ENCODE assay signal across 8 cellular contexts in genomic region chr3:49719214-49719884, GRCh38. TPM values are rescaled to one million over a fixed set of nuclear protein-coding genes. Genes with fewer than 3 reads are reported as not detected.
A peak's percentile ranks its signal among the peaks of the same experiment; 100 is the strongest.
DNase-seq lines count a peak whose midpoint lies in the region; ATAC-seq and TF ChIP-seq lines count a peak whose summit lies in the region.

Gene AMIGO3, minus strand, starts transcription at chr3:49719684. Its CDS starts 219 bp downstream, at chr3:49719465.

- peak within 1 kb of the TSS; percentile 74 for H3K27ac Mint-ChIP-seq in activated naive CD4-positive, alpha-beta T cell treated with anti-CD3 and anti-CD28 coated beads, Interleukin-2, amount 50 U/mL, for 24 hours

- H3K27me3 Mint-ChIP-seq in activated naive CD4-positive, alpha-beta T cell treated with anti-CD3 and anti-CD28 coated beads, Interleukin-2, amount 50 U/mL, for 24 hours: no peaks in the 10 kb centered on the region

- TF ChIP-seq CTCF in LNCAP (IDR thresholded peaks at IDR 0.05) (peak; percentile 16; the same call in 1 of the 2 replicates), SK-N-SH (IDR thresholded peaks at IDR 0.05) (peak; percentile 54)

- H3K4me2 ChIP-seq in SK-N-SH: peak within 1 kb of the TSS; percentile 74

- TF ChIP-seq EP300 in SK-N-SH (IDR thresholded peaks at IDR 0.05; ENCODE audit: borderline replicate concordance in 1 of 2, low read depth in 1 of 2, low read length in 1 of 2): no peak

- no peaks in the 10 kb centered on the region for H3K9me2 ChIP-seq in SK-N-SH

- H3K9me3 ChIP-seq in SK-N-SH: no peaks in the 10 kb centered on the region

- 7% methylated on average over 46 of the region's 50 CpGs for WGBS in SK-N-SH (ENCODE audit: low lambda C conversion rate)

- no peak within 1 kb of the TSS for H3K9ac ChIP-seq in SK-N-SH

- H3K4me3 ChIP-seq in SK-N-SH (ENCODE audit: low read depth in 2 of 2, low read length in 1 of 2): peak within 1 kb of the TSS; percentile 47 to 61

- ATAC-seq in GM21576 (IDR thresholded peaks at IDR 0.05; ENCODE audit: unreplicated experiment): peak; percentile 45

- H3K79me2 ChIP-seq in SK-N-SH (ENCODE audit: insufficient read depth): peaks cover 15% of the 10 kb centered on the region

- H3K36me3 ChIP-seq in SK-N-SH (replicated peaks in 1 of 2; ENCODE audit: control insufficient read depth in 1 of 2, insufficient read depth in 2 of 2, low read length in 1 of 2): peaks cover 0 to 38% of the 10 kb centered on the region in 2 experiments

- H3K27me3 ChIP-seq in SK-N-SH (ENCODE audit: insufficient read depth): no peaks in the 10 kb centered on the region

- H3K4me1 Mint-ChIP-seq in activated naive CD4-positive, alpha-beta T cell treated with anti-CD3 and anti-CD28 coated beads, Interleukin-2, amount 50 U/mL, for 24 hours: peaks cover 26% of the 10 kb centered on the region

- H3K9me3 Mint-ChIP-seq in activated naive CD4-positive, alpha-beta T cell treated with anti-CD3 and anti-CD28 coated beads, Interleukin-2, amount 50 U/mL, for 24 hours: no peaks in the 10 kb centered on the region

- H3K4me3 Mint-ChIP-seq in activated naive CD4-positive, alpha-beta T cell treated with anti-CD3 and anti-CD28 coated beads, Interleukin-2, amount 50 U/mL, for 24 hours: peak within 1 kb of the TSS; percentile 84

- H3F3A ChIP-seq in SK-N-SH (replicated peaks; ENCODE audit: insufficient read depth): peaks cover 8% of the 10 kb centered on the region

- no peaks in the 10 kb centered on the region for H4K20me1 ChIP-seq in SK-N-SH (ENCODE audit: insufficient read depth)

- peak within 1 kb of the TSS; percentile 12 to 64; a peak in 3 of 4 replicates for H3K27ac ChIP-seq in SK-N-SH (ENCODE audit: low read depth in 2 of 2, low read length in 1 of 2)

- H2AFZ ChIP-seq in SK-N-SH (ENCODE audit: low read depth): no peak within 1 kb of the TSS

- TF ChIP-seq RAD21 in SK-N-SH (IDR thresholded peaks at IDR 0.05; ENCODE audit: low read length): peak; percentile 32

- CTCF ChIA-PET in SK-N-SH (lab: Yijun Ruan, JAX): interaction anchor here (1.1 to 7.9 kb wide), 13 partner anchors 10 to 180 kb away, joined by 3 to 76 read pairs (median 4); partner anchors contain the start of genes INKA1 and IP6K1

- DNase-seq in DMS153 treated with DMSO at 0.1 percent for 48 hours (lab: John Stamatoyannopoulos, UW; ENCODE audit: unreplicated experiment) (peak; percentile 61), SK-N-SH (peak; percentile 99), glomerular visceral epithelial cell (ENCODE audit: extremely low spot score) (peak; percentile 77), occipital lobe (lab: John Stamatoyannopoulos, UW) (peak; percentile 94), superior temporal gyrus (ENCODE audit: extremely low spot score) (peak; percentile 96)

- peaks cover 2% of the 10 kb centered on the region for H3K36me3 Mint-ChIP-seq in activated naive CD4-positive, alpha-beta T cell treated with anti-CD3 and anti-CD28 coated beads, Interleukin-2, amount 50 U/mL, for 24 hours

- POLR2A ChIA-PET in SK-N-SH (lab: Yijun Ruan, JAX): interaction anchor here (0.6 to 1.9 kb wide), 6 partner anchors 12 to 401 kb away, joined by 3 to 8 read pairs (median 4); no protein-coding TSS in a partner anchor

- H3K4me1 ChIP-seq in SK-N-SH (ENCODE audit: control insufficient read depth in 1 of 2, insufficient read depth in 2 of 2, low read depth in 1 of 2, low read length in 1 of 2): peaks cover 8 to 26% of the 10 kb centered on the region in 2 experiments; a peak in 2 of 4 replicates

TF ChIP-seq in SK-N-SH, 30 proteins besides CTCF, POLR2A, EP300 and RAD21 (continues in another document):
- no peak for TF ChIP-seq REST (IDR thresholded peaks at IDR 0.05; ENCODE audit: low read depth, low read length)
- TF ChIP-seq FOXJ3 (CRISPR knock-in tag; IDR thresholded peaks at IDR 0.05): no peak
- peak; percentile 81 for TF ChIP-seq MAX (IDR thresholded peaks at IDR 0.05; ENCODE audit: low read depth)
- TF ChIP-seq JUND (IDR thresholded peaks at IDR 0.05): peak; percentile 55; the same call in 1 of the 2 replicates
- TF ChIP-seq POLR2AphosphoS5 (IDR thresholded peaks at IDR 0.05; ENCODE audit: low read depth, low read length): peak; percentile 94
- TF ChIP-seq FOSL2 (IDR thresholded peaks at IDR 0.05; ENCODE audit: borderline replicate concordance, low read depth): no peak
- TF ChIP-seq TEAD4 (IDR thresholded peaks at IDR 0.05; ENCODE audit: borderline replicate concordance, insufficient read depth): no peak
- TF ChIP-seq GATA2 (CRISPR knock-in tag; IDR thresholded peaks at IDR 0.05): no peak
- no peak for TF ChIP-seq USF2 (IDR thresholded peaks at IDR 0.05; ENCODE audit: borderline replicate concordance, low read depth, low read length)
- TF ChIP-seq PBX3 (IDR thresholded peaks at IDR 0.05): no peak
- TF ChIP-seq USF1 (IDR thresholded peaks at IDR 0.05; ENCODE audit: borderline replicate concordance, low read depth): no peak
- no peak for TF ChIP-seq RCOR1 (IDR thresholded peaks at IDR 0.05; ENCODE audit: low read length)
- TF ChIP-seq MEF2A (IDR thresholded peaks at IDR 0.05; ENCODE audit: borderline replicate concordance, low read depth): no peak
- peak; percentile 65 for TF ChIP-seq CHD2 (IDR thresholded peaks at IDR 0.05; ENCODE audit: low read length, partially characterized antibody)
- no peak for TF ChIP-seq RXRA (IDR thresholded peaks at IDR 0.05; ENCODE audit: borderline replicate concordance, low read depth)
- TF ChIP-seq SMC3 (IDR thresholded peaks at IDR 0.05; ENCODE audit: low read depth, low read length): peak; percentile 8; the same call in 1 of the 2 replicates
- no peak for TF ChIP-seq FOXM1 (IDR thresholded peaks at IDR 0.05; ENCODE audit: low read depth)
- TF ChIP-seq ELF1 (IDR thresholded peaks at IDR 0.05): peak; percentile 64; the same call in 1 of the 2 replicates
- peak; percentile 50 for TF ChIP-seq TCF12 (IDR thresholded peaks at IDR 0.05)
- 0 out of 2 replicates have a peak, but pooled peaks have one; percentile 16 for TF ChIP-seq SIN3A (IDR thresholded peaks at IDR 0.05; ENCODE audit: borderline replicate concordance, low read depth, low read length)
- peak; percentile 70; the same call in 1 of the 2 replicates for TF ChIP-seq MXI1 (IDR thresholded peaks at IDR 0.05; ENCODE audit: low read depth, low read length)

RNA-seq across cellular contexts. Expression of gene AMIGO3, which starts in this region (rescaled TPM):
- 1.1 and 1.2 TPM in 2 replicates for polyA plus RNA-seq in SK-N-SH (2012; rRNA removed)
- 0.66 TPM in 1 of 2 replicates, not detected in the other for polyA plus RNA-seq in SK-N-SH (2012; cell fraction: cytosol; rRNA removed)
- polyA plus RNA-seq in SK-N-SH (2012; cell fraction: nucleus; rRNA removed): 5.8 and 6.5 TPM in 2 replicates
- 0.78 TPM for total RNA-seq in occipital lobe

Comparison
In these comparisons a context has a peak if more than half of its experiments do, and no peak if none do; other contexts are left out.
1. Peak in every context shown above with its lines: DNase-seq, ATAC-seq, H3K4me3 ChIP-seq and H3K27ac ChIP-seq.
2. Peak in DNase-seq in occipital lobe; RNA of the gene not detected or under 1 TPM.